In the genomic region with DNA sequence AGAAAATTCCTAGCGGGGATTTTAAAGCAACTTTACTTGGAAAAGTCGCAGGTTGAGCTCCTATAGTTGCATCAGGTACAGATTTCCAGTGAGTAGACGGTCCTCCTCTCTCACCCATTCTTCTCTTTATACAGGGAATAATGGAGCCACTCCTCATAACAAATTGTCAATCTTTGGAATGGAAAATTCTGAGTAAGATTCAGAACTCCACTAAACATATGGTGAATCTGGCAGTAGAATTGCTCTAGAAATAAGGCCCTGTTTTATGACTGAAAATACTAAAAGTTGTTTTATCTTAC, we compare ENCODE assay signal across 13 cellular contexts. TPM values are rescaled to one million over a fixed set of nuclear protein-coding genes. Genes with fewer than 3 reads are reported as not detected.
A peak's percentile ranks its signal among the peaks of the same experiment; 100 is the strongest.
DNase-seq lines count a peak whose midpoint lies in the region; ATAC-seq, FAIRE-seq and TF ChIP-seq lines count a peak whose summit lies in the region.
"Had no signal": no experiment of that assay in that cellular context is flagged by ENCODE, and none has a peak within 500 bp of the region (broad histone marks: within the 10 kb centered on the region; RNA-seq: fewer than 3 reads in every experiment).

No MANE protein-coding gene starts in this region.

- intact Hi-C loops in left ventricle myocardium inferior (cut with micrococcal nuclease) = no loop called here
- intact Hi-C loops in right cardiac atrium (cut with DNase I) = no loop called here
- intact Hi-C loops in activated T-helper 1 cell treated with anti-CD3 and anti-CD28 coated beads, Interleukin-12 subunit alpha, Interleukin-12 subunit beta, Interleukin-2, Interleukin-4 antibody, amounts not matched to agents 30 ng/mL and 10 ng/mL and 1 ng/mL, durations not matched to agents 14 hours and 24 hours and 36 hours (cut with micrococcal nuclease) = loop anchor here (5.0 kb wide), 1 partner anchor 85 kb away; a partner anchor contains a TSS
- intact Hi-C loops in upper lobe of right lung (cut with DNase I) = no loop called here
- intact Hi-C loops in kidney (cut with DNase I) = no loop called here

- H3K36me3 Mint-ChIP-seq in activated T-helper 1 cell treated with anti-CD3 and anti-CD28 coated beads, Interleukin-12 subunit alpha, Interleukin-12 subunit beta, Interleukin-2, Interleukin-4 antibody, amounts not matched to agents 30 ng/mL and 10 ng/mL and 1 ng/mL, durations not matched to agents 14 hours and 24 hours and 36 hours (ENCODE audit: low read depth) = no peaks in the 10 kb centered on the region

- H3K9me3 Mint-ChIP-seq in activated T-helper 1 cell treated with anti-CD3 and anti-CD28 coated beads, Interleukin-12 subunit alpha, Interleukin-12 subunit beta, Interleukin-2, Interleukin-4 antibody, amounts not matched to agents 30 ng/mL and 10 ng/mL and 1 ng/mL, durations not matched to agents 14 hours and 24 hours and 36 hours = no peaks in the 10 kb centered on the region

- no peak overlapping the region for H3K27ac ChIP-seq in left ventricle myocardium inferior (replicated peaks)
- no peak overlapping the region for H3K27ac ChIP-seq in right cardiac atrium (ENCODE audit: low read length)
- no peak overlapping the region for H3K27ac ChIP-seq in iPS-20b (ENCODE audit: low read length)
- H3K27ac ChIP-seq in upper lobe of right lung = no peak overlapping the region
- no peak overlapping the region for H3K27ac ChIP-seq in kidney (ENCODE audit: low read depth in 2 of 2, low read length in 2 of 2)

- peaks cover 27% of the 10 kb centered on the region for H3K4me1 ChIP-seq in left ventricle myocardium inferior
- H3K4me1 ChIP-seq in right cardiac atrium (ENCODE audit: control insufficient read depth, insufficient read depth, low read length) = peaks cover 6% of the 10 kb centered on the region
- H3K4me1 ChIP-seq in iPS-20b (ENCODE audit: insufficient read depth, low read length) = peaks cover 11% of the 10 kb centered on the region; the same call in 1 of the 2 replicates
- peaks cover 9% of the 10 kb centered on the region for H3K4me1 ChIP-seq in upper lobe of right lung
- peaks cover 0 to 3% of the 10 kb centered on the region in 2 donors for H3K4me1 ChIP-seq in kidney (ENCODE audit: control insufficient read depth in 1 of 2, insufficient read depth in 1 of 2, low read depth in 1 of 2, low read length in 2 of 2)
- H3K4me1 ChIP-seq: HAP-1 had no signal

- H3K36me3 ChIP-seq in left ventricle myocardium inferior (no peaks in the 10 kb centered on the region), iPS-20b (ENCODE audit: insufficient read depth, low read depth, low read length) (no peaks in the 10 kb centered on the region), upper lobe of right lung (no peaks in the 10 kb centered on the region), kidney (ENCODE audit: control insufficient read depth in 1 of 2, insufficient read depth in 2 of 2, low read length in 2 of 2) (no peaks in the 10 kb centered on the region)
- H3K36me3 ChIP-seq: adrenal gland, HAP-1 had no signal

- no peak overlapping the region for H3K27ac Mint-ChIP-seq in activated T-helper 1 cell treated with anti-CD3 and anti-CD28 coated beads, Interleukin-12 subunit alpha, Interleukin-12 subunit beta, Interleukin-2, Interleukin-4 antibody, amounts not matched to agents 30 ng/mL and 10 ng/mL and 1 ng/mL, durations not matched to agents 14 hours and 24 hours and 36 hours

- WGBS in right cardiac atrium = 1% methylated on average over 3 of the region's 3 CpGs

- peak overlapping the region; percentile 11 for H3K4me3 Mint-ChIP-seq in activated T-helper 1 cell treated with anti-CD3 and anti-CD28 coated beads, Interleukin-12 subunit alpha, Interleukin-12 subunit beta, Interleukin-2, Interleukin-4 antibody, amounts not matched to agents 30 ng/mL and 10 ng/mL and 1 ng/mL, durations not matched to agents 14 hours and 24 hours and 36 hours

- peaks cover 56% of the 10 kb centered on the region for H3K27me3 Mint-ChIP-seq in activated T-helper 1 cell treated with anti-CD3 and anti-CD28 coated beads, Interleukin-12 subunit alpha, Interleukin-12 subunit beta, Interleukin-2, Interleukin-4 antibody, amounts not matched to agents 30 ng/mL and 10 ng/mL and 1 ng/mL, durations not matched to agents 14 hours and 24 hours and 36 hours (ENCODE audit: insufficient read depth)

- H3K9me3 ChIP-seq in left ventricle myocardium inferior (replicated peaks) (no peaks in the 10 kb centered on the region), right cardiac atrium (ENCODE audit: control insufficient read depth, low read length) (no peaks in the 10 kb centered on the region), iPS-20b (ENCODE audit: insufficient read depth, low read depth, low read length) (no peaks in the 10 kb centered on the region), upper lobe of right lung (no peaks in the 10 kb centered on the region), kidney (ENCODE audit: control insufficient read depth in 1 of 2, low read length in 2 of 2) (no peaks in the 10 kb centered on the region)
- H3K9me3 ChIP-seq: adrenal gland, HAP-1 had no signal

- peaks cover 11% of the 10 kb centered on the region for H3K4me1 Mint-ChIP-seq in activated T-helper 1 cell treated with anti-CD3 and anti-CD28 coated beads, Interleukin-12 subunit alpha, Interleukin-12 subunit beta, Interleukin-2, Interleukin-4 antibody, amounts not matched to agents 30 ng/mL and 10 ng/mL and 1 ng/mL, durations not matched to agents 14 hours and 24 hours and 36 hours (ENCODE audit: low read depth)

- peak; percentile 21 for TF ChIP-seq CTCF in left ventricle myocardium inferior (IDR thresholded peaks at IDR 0.05; ENCODE audit: borderline replicate concordance)
- no peak for TF ChIP-seq CTCF in upper lobe of right lung (IDR thresholded peaks at IDR 0.05)
- TF ChIP-seq CTCF in kidney (IDR thresholded peaks at IDR 0.05; ENCODE audit: borderline replicate concordance, extremely low read depth, insufficient read depth) = no peak

- DNase-seq in left ventricle myocardium inferior (no peak), right cardiac atrium (no peak), upper lobe of right lung (no peak), kidney (no peak), GF-D8 (lab: John Stamatoyannopoulos, UW) (no peak)
- no peak for DNase-seq in activated T-helper 1 cell treated with anti-CD3 and anti-CD28 coated beads, Interleukin-12 subunit alpha, Interleukin-12 subunit beta, Interleukin-2, Interleukin-4 antibody, amounts not matched to agents 30 ng/mL and 10 ng/mL and 1 ng/mL, durations not matched to agents 14 hours and 24 hours and 36 hours (ENCODE audit: low spot score)
- DNase-seq: activated CD4-positive, alpha-beta T cell treated with anti-CD3 and anti-CD28 coated beads for 36 hours; adrenal gland; stimulated activated CD4-positive, alpha-beta T cell treated with anti-CD3 and anti-CD28 coated beads, Interleukin-15, amount 100 ng/mL, for 24 hours had no signal

- no peak for FAIRE-seq in kidney (lab: Jason Lieb, UNC)

- ATAC-seq in right cardiac atrium = no peak
- no peak for ATAC-seq in upper lobe of right lung
- no peak for ATAC-seq in GM21381 (IDR thresholded peaks at IDR 0.05; ENCODE audit: unreplicated experiment)
- ATAC-seq: Right ventricle myocardium inferior had no signal

- H3K9ac ChIP-seq in iPS-20b (ENCODE audit: low read depth, low read length) (no peak overlapping the region), kidney (ENCODE audit: low read length in 2 of 2) (no peak overlapping the region)

- H3K4me3 ChIP-seq in left ventricle myocardium inferior (no peak overlapping the region), right cardiac atrium (ENCODE audit: low read length) (no peak overlapping the region), iPS-20b (ENCODE audit: low read length) (peak overlapping the region; percentile 81; the same call in 1 of the 2 replicates), upper lobe of right lung (peak overlapping the region; percentile 61), kidney (ENCODE audit: low read length in 2 of 2) (no peak overlapping the region)

- H3K27me3 ChIP-seq in left ventricle myocardium inferior (ENCODE audit: low read depth) (peaks cover 95% of the 10 kb centered on the region), right cardiac atrium (ENCODE audit: control insufficient read depth, insufficient read depth) (no peaks in the 10 kb centered on the region), iPS-20b (ENCODE audit: insufficient read depth, low read length) (peaks cover 25% of the 10 kb centered on the region), upper lobe of right lung (peaks cover 29% of the 10 kb centered on the region)

RNA-seq across cellular contexts. Expression of a gene that starts 1.5 kb away (rescaled TPM):
- total RNA-seq in left ventricle myocardium inferior (0.30 TPM), right cardiac atrium (under 1 TPM in 2 of 4 donors, not detected in 2; 0.37 to 0.41 TPM), upper lobe of right lung (12.6 TPM), kidney (2.8 TPM)
- polyA plus RNA-seq in right cardiac atrium (0.05 TPM), kidney (ENCODE audit: insufficient read depth, low read depth, low replicate concordance) (7.7 TPM)
- not detected in 2 replicates for total RNA-seq in activated T-helper 1 cell treated with anti-CD3 and anti-CD28 coated beads, Interleukin-12 subunit alpha, Interleukin-12 subunit beta, Interleukin-2, Interleukin-4 antibody, amounts not matched to agents 30 ng/mL and 10 ng/mL and 1 ng/mL, durations not matched to agents 14 hours and 24 hours and 36 hours

Comparison
In these comparisons a context has a peak if more than half of its experiments do, and no peak if none do; other contexts are left out.
1. H3K4me3 ChIP-seq: peak in iPS-20b (single experiment) and upper lobe of right lung (single experiment); none in left ventricle myocardium inferior (single experiment), right cardiac atrium (single experiment) and kidney (0 of 2).